9 cellular contexts compared by ENCODE assay signal in genomic region chr2:237572021-237572741, GRCh38. TPM values are rescaled to one million over a fixed set of nuclear protein-coding genes. Genes with fewer than 3 reads are reported as not detected.
DNase-seq lines count a peak whose midpoint lies in the region; ATAC-seq and TF ChIP-seq lines count a peak whose summit lies in the region.
"Had no signal": no experiment of that assay in that cellular context is flagged by ENCODE, and none has a peak within 500 bp of the region (broad histone marks: within the 10 kb centered on the region; RNA-seq: fewer than 3 reads in every experiment).

No MANE protein-coding gene starts in this region.

- H3K9ac ChIP-seq in adipocyte (ENCODE audit: low read length): peak overlapping the region; percentile 52

- H3K27ac ChIP-seq in HEK293 (ENCODE audit: extremely low read depth, low read depth, low read length) (no peak overlapping the region), aorta (ENCODE audit: low read depth in 1 of 2, low read length in 2 of 2) (no peak overlapping the region)

- H3K4me1 ChIP-seq in HEK293 (ENCODE audit: control insufficient read depth, insufficient read depth, low read length): 0 out of 2 replicates have a peak, but pooled peaks cover 3% of the 10 kb centered on the region
- peaks cover 7% of the 10 kb centered on the region for H3K4me1 ChIP-seq in adipocyte (ENCODE audit: control insufficient read depth, insufficient read depth, low read length)
- H3K4me1 ChIP-seq in aorta (ENCODE audit: control insufficient read depth in 1 of 2, insufficient read depth in 2 of 2, low read length in 2 of 2): no peaks in the 10 kb centered on the region

- peak; percentile 91 to 95 for ATAC-seq in left cardiac atrium
- ATAC-seq in aorta (ENCODE audit: low FRiP score): peak; percentile 90

- DNase-seq in G401 (ENCODE audit: low spot score) (peak; percentile 82), NCI-H1105 treated with DMSO at 0.1 percent for 48 hours (lab: John Stamatoyannopoulos, UW) (peak; percentile 62), T follicular helper cell (ENCODE audit: low read depth) (peak; percentile 78), adipocyte (ENCODE audit: low read depth) (peak; percentile 97), left cardiac atrium (peak; percentile 93), putamen (ENCODE audit: low spot score) (peak; percentile 77), aorta (peak; percentile 95 to 98)

- H3K9me3 ChIP-seq in HEK293 (ENCODE audit: control insufficient read depth, insufficient read depth, low read depth, low read length) (no peaks in the 10 kb centered on the region), adipocyte (ENCODE audit: control insufficient read depth, low read length) (no peaks in the 10 kb centered on the region), aorta (ENCODE audit: control insufficient read depth, low read length) (no peaks in the 10 kb centered on the region)

- POLR2A ChIA-PET in HEK293 (lab: Yijun Ruan, JAX): interaction anchor here (0.9 to 1.0 kb wide), 2 partner anchors 60 to 97 kb away, joined by 3 to 6 read pairs; no protein-coding TSS in a partner anchor

- CTCF ChIA-PET in HEK293 (lab: Yijun Ruan, JAX): interaction anchor here (0.5 to 6.5 kb wide), 85 partner anchors 9 to 1257 kb away, joined by 3 to 256 read pairs (median 4); partner anchors contain the start of genes COPS8 and RAB17

- H3K4me3 ChIP-seq in HEK293 (ENCODE audit: low read depth, low read length): no peak overlapping the region
- peak overlapping the region; percentile 15 for H3K4me3 ChIP-seq in adipocyte (ENCODE audit: low read length)
- H3K4me3 ChIP-seq in aorta (ENCODE audit: low read length in 2 of 2): no peak overlapping the region

- H3K27me3 ChIP-seq in adipocyte (replicated peaks; ENCODE audit: control insufficient read depth, insufficient read depth, low read length): peaks cover 19% of the 10 kb centered on the region
- H3K27me3 ChIP-seq in aorta (ENCODE audit: control insufficient read depth in 1 of 2, insufficient read depth in 2 of 2, low read length in 1 of 2): no peaks in the 10 kb centered on the region

- peak; percentile 99 for TF ChIP-seq CTCF in HEK293 (tag by site-specific recombination; IDR thresholded peaks at IDR 0.05)

- in situ Hi-C loops in G401 (cut with HindIII; ENCODE audit: low sequenced_read_pairs): no loop called here

- intact Hi-C loops in left cardiac atrium (cut with DNase I) (loop anchor here (1.0 to 10.0 kb wide), 5 partner anchors 60 to 447 kb away; partner anchors contain the start of gene COL6A3 (in 2 of the 2)), aorta (cut with DNase I) (loop anchor here in 1 of 2 donors (2.0 to 10.0 kb wide), 4 partner anchors 59 to 449 kb away; no protein-coding TSS in a partner anchor)

- H3K36me3 ChIP-seq in HEK293 (ENCODE audit: control insufficient read depth in 2 of 2, insufficient read depth in 1 of 2, low read length in 2 of 2) (no peaks in the 10 kb centered on the region), adipocyte (ENCODE audit: control insufficient read depth, insufficient read depth, low read length, severe bottlenecking) (no peaks in the 10 kb centered on the region), aorta (ENCODE audit: control insufficient read depth in 1 of 2, insufficient read depth in 2 of 2, low read length in 1 of 2) (no peaks in the 10 kb centered on the region)

- WGBS in aorta, 2 donors: 7 to 9% methylated on average over 24 of the region's 24 CpGs

TF ChIP-seq in HEK293, 187 proteins besides CTCF, POLR2A, EP300 and RAD21 (continues in another document):
- TF ChIP-seq ZNF514 (tag by site-specific recombination; IDR thresholded peaks at IDR 0.05) (no peak), TSHZ1 (tag by site-specific recombination; IDR thresholded peaks at IDR 0.05; ENCODE audit: borderline replicate concordance) (no peak), ZNF280D (tag by site-specific recombination; IDR thresholded peaks at IDR 0.05) (no peak), ZNF692 (tag by site-specific recombination; IDR thresholded peaks at IDR 0.05) (peak; percentile 57), SALL2 (tag by site-specific recombination; IDR thresholded peaks at IDR 0.05; ENCODE audit: borderline replicate concordance) (no peak), ZIC2 (tag by site-specific recombination; IDR thresholded peaks at IDR 0.05) (0 out of 2 replicates have a peak, but pooled peaks have one; percentile 16), ZSCAN30 (tag by site-specific recombination; IDR thresholded peaks at IDR 0.05) (0 out of 2 replicates have a peak, but pooled peaks have one; percentile 31), ZBTB8A (tag by site-specific recombination; IDR thresholded peaks at IDR 0.05) (peak; percentile 39; the same call in 1 of the 2 replicates), ZFP69B (tag by site-specific recombination; IDR thresholded peaks at IDR 0.05) (0 out of 2 replicates have a peak, but pooled peaks have one; percentile 32), ZNF610 (tag by site-specific recombination; IDR thresholded peaks at IDR 0.05; ENCODE audit: borderline replicate concordance) (0 out of 2 replicates have a peak, but pooled peaks have one; percentile 45), ZNF76 (tag by site-specific recombination; IDR thresholded peaks at IDR 0.05; ENCODE audit: borderline replicate concordance, low read depth) (no peak)

RNA-seq across cellular contexts. Expression of gene PRLH, which starts 5.8 kb away (rescaled TPM):
- not detected in 2 replicates for total RNA-seq in G401 (2014; rRNA removed; shearing (Covaris generic))
- not detected for total RNA-seq in left cardiac atrium
- total RNA-seq in aorta: not detected
- polyA plus RNA-seq in aorta: not detected
- total RNA-seq: subcutaneous adipose tissue had no signal

RNA-seq across cellular contexts. Expression of gene RAB17, which starts 18.4 kb away (rescaled TPM):
- not detected in 2 replicates for total RNA-seq in G401 (2014; rRNA removed; shearing (Covaris generic))
- total RNA-seq in left cardiac atrium: 1 to 10 TPM; 2.3 to 2.4 TPM
- 1 to 10 TPM; 3.7 to 4.5 TPM for total RNA-seq in aorta
- polyA plus RNA-seq in aorta: 10 to 100 TPM; 11.1 to 22.3 TPM

RNA-seq across cellular contexts. Expression of gene LRRFIP1, which starts 55.2 kb away (rescaled TPM):
- total RNA-seq in G401 (2014; rRNA removed; shearing (Covaris generic)): 14.3 and 24.6 TPM in 2 replicates
- total RNA-seq in left cardiac atrium (10 to 100 TPM; 69.3 to 99.6 TPM), aorta (100 to 1,000 TPM; 234 to 348 TPM)
- polyA plus RNA-seq in aorta: 100 to 1,000 TPM; 100 to 105 TPM
